In the genomic region with DNA sequence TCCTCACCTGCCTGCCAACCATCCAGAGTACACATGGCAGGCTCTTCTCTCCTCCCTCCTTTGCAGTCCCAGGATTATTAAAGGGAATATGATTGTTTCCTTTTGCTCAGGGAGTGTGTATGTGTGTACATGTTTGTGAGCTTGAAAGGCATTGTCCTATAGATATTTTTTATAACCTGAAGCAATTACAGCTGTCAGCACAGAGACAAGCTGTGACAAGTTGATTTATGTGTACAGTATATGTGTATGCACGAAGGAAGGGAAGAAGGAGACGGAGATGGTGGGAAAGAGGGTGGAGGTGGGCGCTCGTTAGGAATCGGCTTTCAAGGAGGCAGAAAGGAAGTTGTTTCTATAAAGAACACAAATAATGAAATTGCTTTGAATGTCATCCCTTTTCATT, we compare ENCODE assay signal across 1 cellular context.
A peak's percentile ranks its signal among the peaks of the same experiment; 100 is the strongest.
TF ChIP-seq lines count a peak whose summit lies in the region.

No MANE protein-coding gene starts in this region.

TF ChIP-seq in HEK293, 187 proteins besides CTCF, POLR2A, EP300 and RAD21 (continued from another document):
- TF ChIP-seq, protein P1, sequence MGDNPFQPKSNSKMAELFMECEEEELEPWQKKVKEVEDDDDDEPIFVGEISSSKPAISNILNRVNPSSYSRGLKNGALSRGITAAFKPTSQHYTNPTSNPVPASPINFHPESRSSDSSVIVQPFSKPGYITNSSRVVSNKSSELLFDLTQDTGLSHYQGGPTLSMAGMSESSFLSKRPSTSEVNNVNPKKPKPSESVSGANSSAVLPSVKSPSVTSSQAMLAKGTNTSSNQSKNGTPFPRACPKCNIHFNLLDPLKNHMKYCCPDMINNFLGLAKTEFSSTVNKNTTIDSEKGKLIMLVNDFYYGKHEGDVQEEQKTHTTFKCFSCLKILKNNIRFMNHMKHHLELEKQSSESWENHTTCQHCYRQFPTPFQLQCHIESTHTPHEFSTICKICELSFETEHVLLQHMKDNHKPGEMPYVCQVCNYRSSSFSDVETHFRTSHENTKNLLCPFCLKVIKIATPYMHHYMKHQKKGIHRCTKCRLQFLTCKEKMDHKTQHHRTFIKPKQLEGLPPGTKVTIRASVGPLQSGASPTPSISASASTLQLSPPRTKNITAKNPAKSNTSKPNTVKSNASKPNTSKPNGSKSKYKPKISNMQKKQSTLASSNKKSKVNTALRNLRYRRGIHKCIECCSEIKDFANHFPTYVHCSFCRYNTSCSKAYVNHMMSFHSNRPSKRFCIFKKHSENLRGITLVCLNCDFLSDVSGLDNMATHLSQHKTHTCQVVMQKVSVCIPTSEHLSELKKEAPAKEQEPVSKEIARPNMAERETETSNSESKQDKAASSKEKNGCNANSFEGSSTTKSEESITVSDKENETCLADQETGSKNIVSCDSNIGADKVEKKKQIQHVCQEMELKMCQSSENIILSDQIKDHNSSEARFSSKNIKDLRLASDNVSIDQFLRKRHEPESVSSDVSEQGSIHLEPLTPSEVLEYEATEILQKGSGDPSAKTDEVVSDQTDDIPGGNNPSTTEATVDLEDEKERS (tag by site-specific recombination; IDR thresholded peaks at IDR 0.05) = no peak
- TF ChIP-seq TCF7L2 (IDR thresholded peaks at IDR 0.05; ENCODE audit: borderline replicate concordance, low read depth, low read length) = peak; percentile 27; the same call in 1 of the 2 replicates
